In the genomic region with DNA sequence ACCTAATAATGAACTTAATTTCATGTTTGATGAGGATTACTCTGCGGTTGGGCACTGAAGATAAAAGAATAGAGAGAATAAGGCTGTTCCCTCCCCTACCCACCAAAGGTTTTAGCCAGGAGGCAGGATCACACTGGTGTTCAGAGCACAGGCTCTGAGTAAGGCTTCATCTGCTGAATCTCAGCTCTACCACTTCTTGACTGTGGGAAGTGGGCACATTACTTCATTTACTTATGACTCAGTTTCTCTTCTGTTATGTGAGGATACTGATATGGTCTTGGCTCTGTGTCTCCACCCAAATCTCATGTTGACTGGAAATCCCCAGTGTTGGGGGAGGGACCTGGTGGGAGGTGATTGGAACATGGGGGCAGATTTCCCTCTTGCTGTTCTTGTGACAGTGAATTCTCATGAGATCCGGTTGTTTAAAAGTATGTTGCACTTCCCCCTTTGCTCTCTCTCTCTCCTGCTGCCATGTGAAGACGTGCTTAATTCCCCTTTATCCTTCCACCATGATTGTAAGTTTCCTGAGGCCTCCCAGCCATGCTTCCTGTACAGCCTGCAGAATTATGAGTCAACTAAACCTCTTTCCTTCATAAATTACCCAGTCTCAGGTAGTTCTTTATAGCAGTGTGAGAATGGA, we compare ENCODE assay signal across 13 cellular contexts.
"Had no signal": no experiment of that assay in that cellular context is flagged by ENCODE, and none has a peak within 500 bp of the region (broad histone marks: within the 10 kb centered on the region; RNA-seq: fewer than 3 reads in every experiment).

No MANE protein-coding gene starts in this region.

- H3K27me3 Mint-ChIP-seq: type B pancreatic cell had no signal

- H3K4me1 Mint-ChIP-seq: stimulated activated memory B cell treated with anti-CD40 and anti-IgM and Interleukin-4, amounts not matched to agents 10 μg/mL and 1 μg/mL and 100 μg/mL, for 72 hours had no signal

- DNase-seq: activated effector memory CD4-positive, alpha-beta T cell treated with Interleukin-2 at 50 U/mL for 16 hours; effector CD8-positive, alpha-beta T cell; hypothalamus; lower lobe of right lung; naive thymus-derived CD4-positive, alpha-beta T cell; right lobe of liver; spleen; stimulated activated CD4-positive, alpha-beta T cell treated with anti-CD3 and anti-CD28 coated beads, Interleukin-1b, Interleukin-23, amount 100 ng/mL, for 48 hours; SW 1271 had no signal

- H3K9me3 Mint-ChIP-seq: type B pancreatic cell had no signal

- H3K27ac Mint-ChIP-seq: naive thymus-derived CD4-positive, alpha-beta T cell; stimulated activated memory B cell treated with anti-CD40 and anti-IgM and Interleukin-4, amounts not matched to agents 10 μg/mL and 1 μg/mL and 100 μg/mL, for 72 hours; type B pancreatic cell had no signal

- H3K9me3 ChIP-seq: lower lobe of right lung, neutrophil, right lobe of liver, SJSA1, spleen had no signal

- H3K36me3 ChIP-seq: neutrophil, right lobe of liver had no signal

- ATAC-seq: lower lobe of right lung; naive thymus-derived CD4-positive, alpha-beta T cell; right lobe of liver; stimulated activated memory B cell treated with anti-CD40 and anti-IgM and Interleukin-4, amounts not matched to agents 10 μg/mL and 1 μg/mL and 100 μg/mL, for 72 hours had no signal

- H3K36me3 Mint-ChIP-seq: stimulated activated memory B cell treated with anti-CD40 and anti-IgM and Interleukin-4, amounts not matched to agents 10 μg/mL and 1 μg/mL and 100 μg/mL, for 72 hours had no signal

- H3K4me1 ChIP-seq: lower lobe of right lung, right lobe of liver, SJSA1, spleen had no signal

- H3K27ac ChIP-seq: lower lobe of right lung, neutrophil, right lobe of liver, SJSA1, spleen had no signal

- H3K4me3 ChIP-seq: lower lobe of right lung, right lobe of liver, SJSA1, spleen had no signal

- H3K27me3 ChIP-seq: neutrophil, right lobe of liver, SJSA1 had no signal

- H3K4me3 Mint-ChIP-seq: naive thymus-derived CD4-positive, alpha-beta T cell; stimulated activated memory B cell treated with anti-CD40 and anti-IgM and Interleukin-4, amounts not matched to agents 10 μg/mL and 1 μg/mL and 100 μg/mL, for 72 hours; type B pancreatic cell had no signal
